14 cellular contexts compared by ENCODE assay signal in the genomic region with DNA sequence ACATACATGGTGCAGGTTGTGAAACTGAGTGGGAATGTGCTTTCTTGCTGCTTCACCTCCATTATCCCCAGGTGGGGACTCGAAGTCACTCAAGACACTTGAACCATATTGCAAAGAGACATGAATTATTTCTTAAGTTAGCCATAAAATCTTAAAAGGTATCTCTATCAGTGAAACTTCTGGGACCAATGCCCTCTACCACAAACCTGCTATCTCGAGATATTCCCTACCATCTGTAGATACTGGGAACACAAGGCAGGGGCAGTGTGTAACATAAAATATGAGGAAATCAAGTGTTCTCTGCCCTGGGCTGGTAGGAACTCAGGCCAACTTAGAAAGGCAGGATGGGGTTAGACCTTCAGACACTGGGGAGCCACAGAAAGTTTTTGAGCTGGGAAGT. TPM values are rescaled to one million over a fixed set of nuclear protein-coding genes. Genes with fewer than 3 reads are reported as not detected.
DNase-seq lines count a peak whose midpoint lies in the region; ATAC-seq and TF ChIP-seq lines count a peak whose summit lies in the region.
"Had no signal": no experiment of that assay in that cellular context is flagged by ENCODE, and none has a peak within 500 bp of the region (broad histone marks: within the 10 kb centered on the region; RNA-seq: fewer than 3 reads in every experiment).

No MANE protein-coding gene starts in this region.

- TF ChIP-seq CTCF in left ventricle myocardium inferior (IDR thresholded peaks at IDR 0.05; ENCODE audit: borderline replicate concordance): no peak
- TF ChIP-seq CTCF in WTC11 (IDR thresholded peaks at IDR 0.05): no peak
- TF ChIP-seq CTCF in esophagus muscularis mucosa (IDR thresholded peaks at IDR 0.05): no peak

- H3K4me1 ChIP-seq in left ventricle myocardium inferior (peaks cover 79% of the 10 kb centered on the region), esophagus muscularis mucosa (peaks cover 19 to 36% (median 29%) of the 10 kb centered on the region in 4 donors)

- DNase-seq in left ventricle myocardium inferior (no peak), Right ventricle myocardium inferior (ENCODE audit: missing footprints) (no peak), WTC11 (ENCODE audit: low spot score) (no peak), esophagus muscularis mucosa (ENCODE audit: extremely low spot score) (peak; percentile 39), hepatic stellate cell (ENCODE audit: low spot score) (no peak), NCI-H1105 treated with DMSO at 0.1 percent for 48 hours (lab: John Stamatoyannopoulos, UW) (no peak)
- DNase-seq in stimulated activated naive CD8-positive, alpha-beta T cell treated with anti-CD3 and anti-CD28 coated beads, Interleukin-15, amount 100 ng/mL, for 72 hours: no peak
- DNase-seq: activated naive CD4-positive, alpha-beta T cell treated with Interleukin-2 at 50 U/mL for 16 hours; BE2C; NCI-H2081; right lobe of liver; substantia nigra had no signal

- no peak for TF ChIP-seq EP300 in esophagus muscularis mucosa (IDR thresholded peaks at IDR 0.05)

- no peaks in the 10 kb centered on the region for H3K9me3 Mint-ChIP-seq in WTC11
- no peaks in the 10 kb centered on the region for H3K9me3 Mint-ChIP-seq in stimulated activated naive CD8-positive, alpha-beta T cell treated with anti-CD3 and anti-CD28 coated beads, Interleukin-15, amount 100 ng/mL, for 72 hours

- peaks cover 19% of the 10 kb centered on the region for H3K27me3 Mint-ChIP-seq in WTC11 (ENCODE audit: low read depth)
- peaks cover 29% of the 10 kb centered on the region for H3K27me3 Mint-ChIP-seq in stimulated activated naive CD8-positive, alpha-beta T cell treated with anti-CD3 and anti-CD28 coated beads, Interleukin-15, amount 100 ng/mL, for 72 hours

- no peak for TF ChIP-seq POLR2A in esophagus muscularis mucosa (IDR thresholded peaks at IDR 0.05; ENCODE audit: low read depth)

- H3K36me3 ChIP-seq in left ventricle myocardium inferior (peaks cover 10% of the 10 kb centered on the region), esophagus muscularis mucosa (peaks cover 0 to 3% (median 0%) of the 10 kb centered on the region in 4 donors)
- H3K36me3 ChIP-seq: BE2C, right lobe of liver had no signal

- 100% methylated on average over 2 of the region's 2 CpGs for WGBS in esophagus muscularis mucosa

- intact Hi-C loops in left ventricle myocardium inferior (cut with micrococcal nuclease) (loop anchor here (10.0 kb wide), 1 partner anchor 93 kb away; the partner anchor contains the start of gene IGSF3), Right ventricle myocardium inferior (cut with DNase I) (loop anchor here (5.0 kb wide), 1 partner anchor 485 kb away; no protein-coding TSS in a partner anchor), esophagus muscularis mucosa (cut with DNase I) (loop anchor here (5.0 to 10.0 kb wide), 3 partner anchors 95 to 553 kb away; partner anchors contain the start of genes IGSF3 and TRIM45)

- H3K27me3 ChIP-seq in left ventricle myocardium inferior (ENCODE audit: low read depth) (no peaks in the 10 kb centered on the region), esophagus muscularis mucosa (no peaks in the 10 kb centered on the region)
- H3K27me3 ChIP-seq: BE2C, right lobe of liver had no signal

- H3K36me3 Mint-ChIP-seq in WTC11: no peaks in the 10 kb centered on the region

- H3K27ac ChIP-seq in left ventricle myocardium inferior (replicated peaks): peak overlapping the region; percentile 100
- H3K27ac ChIP-seq in esophagus muscularis mucosa (replicated peaks in 1 of 4): no peak overlapping the region

- CTCF ChIA-PET in WTC11 (lab: Charles Lee): interaction anchor here (0.6 to 1.3 kb wide), 3 partner anchors 24 to 246 kb away, joined by 3 to 7 read pairs (median 3); no protein-coding TSS in a partner anchor

- H3K27ac Mint-ChIP-seq in WTC11: no peak overlapping the region
- peak overlapping the region in 1 of 2 donors; percentile 90 for H3K27ac Mint-ChIP-seq in stimulated activated naive CD8-positive, alpha-beta T cell treated with anti-CD3 and anti-CD28 coated beads, Interleukin-15, amount 100 ng/mL, for 72 hours

- POLR2A ChIA-PET in WTC11 (lab: Charles Lee): no interaction called here

- H3K4me3 ChIP-seq in left ventricle myocardium inferior: no peak overlapping the region
- no peak overlapping the region for H3K4me3 ChIP-seq in esophagus muscularis mucosa

- H3K4me3 Mint-ChIP-seq in WTC11: peak overlapping the region; percentile 73
- H3K4me3 Mint-ChIP-seq in stimulated activated naive CD8-positive, alpha-beta T cell treated with anti-CD3 and anti-CD28 coated beads, Interleukin-15, amount 100 ng/mL, for 72 hours: peak overlapping the region; percentile 86 to 88

- H3K9me3 ChIP-seq in left ventricle myocardium inferior (replicated peaks): no peaks in the 10 kb centered on the region
- no peaks in the 10 kb centered on the region for H3K9me3 ChIP-seq in esophagus muscularis mucosa
- H3K9me3 ChIP-seq: BE2C, right lobe of liver had no signal

- ATAC-seq in Right ventricle myocardium inferior: no peak
- ATAC-seq in WTC11: no peak
- no peak for ATAC-seq in stimulated activated naive CD8-positive, alpha-beta T cell treated with anti-CD3 and anti-CD28 coated beads, Interleukin-15, amount 100 ng/mL, for 72 hours
- no peak for ATAC-seq in HG03135 (IDR thresholded peaks at IDR 0.05; ENCODE audit: unreplicated experiment)
- ATAC-seq: activated CD4-positive, CD25-positive, alpha-beta regulatory T cell treated with anti-CD3 and anti-CD28 coated beads, Interleukin-2, amount 50 U/mL, for 24 hours; right lobe of liver had no signal

- peaks cover 44% of the 10 kb centered on the region for H3K4me1 Mint-ChIP-seq in WTC11
- peaks cover 55% of the 10 kb centered on the region for H3K4me1 Mint-ChIP-seq in stimulated activated naive CD8-positive, alpha-beta T cell treated with anti-CD3 and anti-CD28 coated beads, Interleukin-15, amount 100 ng/mL, for 72 hours

TF ChIP-seq in WTC11, 78 proteins besides CTCF, POLR2A, EP300 and RAD21 (continues in another document):
- no peak for TF ChIP-seq AFF4 (CRISPR knock-in tag; IDR thresholded peaks at IDR 0.05; ENCODE audit: borderline replicate concordance)
- TF ChIP-seq GTF2I (CRISPR knock-in tag; conservative IDR thresholded peaks at IDR 0.05): no peak
- no peak for TF ChIP-seq KAT7 (CRISPR knock-in tag; IDR thresholded peaks at IDR 0.05; ENCODE audit: borderline replicate concordance)
- no peak for TF ChIP-seq ATF1 (CRISPR knock-in tag; IDR thresholded peaks at IDR 0.05)
- TF ChIP-seq ERG (CRISPR knock-in tag; IDR thresholded peaks at IDR 0.05): no peak
- TF ChIP-seq RELA (CRISPR knock-in tag; IDR thresholded peaks at IDR 0.05; ENCODE audit: borderline replicate concordance): no peak
- TF ChIP-seq ZNF138 (CRISPR knock-in tag; conservative IDR thresholded peaks at IDR 0.05): no peak
- no peak for TF ChIP-seq TEAD1 (CRISPR knock-in tag; IDR thresholded peaks at IDR 0.05)
- no peak for TF ChIP-seq MYBL2 (CRISPR knock-in tag; IDR thresholded peaks at IDR 0.05)

RNA-seq across cellular contexts. Expression of gene CD58, which starts 1.3 kb away (rescaled TPM):
- total RNA-seq in left ventricle myocardium inferior: 32.2 TPM
- total RNA-seq in Right ventricle myocardium inferior: 30.1 TPM
- 3.6 to 5.3 TPM (median 4.1 TPM) in 3 replicates for total RNA-seq in WTC11 (2021)
- 10 to 100 TPM; 20.3 to 23.4 (median 21.7) TPM for total RNA-seq in esophagus muscularis mucosa
